Comparison of ENCODE assay signal across 16 cellular contexts in the genomic region with DNA sequence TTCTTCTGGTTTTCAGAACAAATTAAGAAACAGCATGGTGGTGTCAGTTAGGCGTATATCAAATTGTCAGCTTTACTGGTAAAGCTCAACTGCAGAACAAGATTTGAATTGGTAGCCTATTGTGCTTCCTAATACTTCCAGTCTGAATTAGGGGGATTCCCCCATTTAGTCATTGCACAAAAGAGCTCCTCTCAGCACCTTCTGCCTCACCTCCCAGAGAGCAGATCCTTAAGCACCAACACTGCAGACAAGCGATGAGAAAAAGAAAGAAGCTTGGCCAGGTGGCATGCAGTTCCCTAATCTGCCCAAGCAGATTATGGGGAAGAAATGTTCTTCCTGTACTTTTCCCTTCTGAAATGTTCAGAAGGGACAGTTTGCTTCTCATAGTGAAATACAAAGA. TPM values are rescaled to one million over a fixed set of nuclear protein-coding genes. Genes with fewer than 3 reads are reported as not detected.
A peak's percentile ranks its signal among the peaks of the same experiment; 100 is the strongest.
DNase-seq lines count a peak whose midpoint lies in the region; ATAC-seq and TF ChIP-seq lines count a peak whose summit lies in the region.
"Had no signal": no experiment of that assay in that cellular context is flagged by ENCODE, and none has a peak within 500 bp of the region (broad histone marks: within the 10 kb centered on the region; RNA-seq: fewer than 3 reads in every experiment).

No MANE protein-coding gene starts in this region.

- no peak for TF ChIP-seq CTCF in activated CD8-positive, alpha-beta T cell treated with anti-CD3 and anti-CD28 coated beads for 36 hours (IDR thresholded peaks at IDR 0.05)
- no peak for TF ChIP-seq CTCF in neural progenitor cell (IDR thresholded peaks at IDR 0.05)
- no peak for TF ChIP-seq CTCF in OCI-LY7 (conservative IDR thresholded peaks at IDR 0.05; ENCODE audit: low read length)
- TF ChIP-seq CTCF in heart right ventricle (IDR thresholded peaks at IDR 0.05), result no peak

- H3K27ac ChIP-seq in neural progenitor cell (peak overlapping the region; percentile 4), OCI-LY7 (ENCODE audit: low read depth, low read length, poor library complexity, severe bottlenecking) (no peak overlapping the region), heart right ventricle (no peak overlapping the region)

- H3K27me3 ChIP-seq in neural progenitor cell (no peaks in the 10 kb centered on the region), heart right ventricle (peaks cover 0 to 6% (median 0%) of the 10 kb centered on the region in 7 donors)

- H3F3A ChIP-seq in neural progenitor cell (ENCODE audit: low read depth), result peaks cover 17% of the 10 kb centered on the region

- no peak overlapping the region for H3K27ac Mint-ChIP-seq in activated CD8-positive, alpha-beta T cell treated with anti-CD3 and anti-CD28 coated beads for 36 hours
- no peak overlapping the region for H3K27ac Mint-ChIP-seq in activated CD8-positive, alpha-beta T cell treated with anti-CD3 and anti-CD28 coated beads, Interleukin-2, amount 10 ng/mL, durations not matched to agents 7 days and 5 days
- H3K27ac Mint-ChIP-seq in neural progenitor cell, result no peak overlapping the region
- H3K27ac Mint-ChIP-seq: activated CD4-positive, alpha-beta memory T cell treated with anti-CD3 and anti-CD28 coated beads for 36 hours; CD14-positive monocyte; effector memory CD8-positive, alpha-beta T cell; stimulated activated naive CD8-positive, alpha-beta T cell treated with anti-CD3 and anti-CD28 coated beads, Interleukin-15, Interleukin-2, amounts not matched to agents 100 ng/mL and 50 ng/mL, for 24 hours had no signal

- H3K79me2 ChIP-seq in neural progenitor cell (ENCODE audit: low read depth) (no peaks in the 10 kb centered on the region), OCI-LY7 (ENCODE audit: insufficient read depth, low read depth, low read length) (no peaks in the 10 kb centered on the region)

- H3K36me3 ChIP-seq in neural progenitor cell, result no peaks in the 10 kb centered on the region
- H3K36me3 ChIP-seq in OCI-LY7 (ENCODE audit: insufficient read depth, low read length), result peaks cover 5% of the 10 kb centered on the region; the same call in 1 of the 2 replicates
- peaks cover 0 to 23% (median 0%) of the 10 kb centered on the region in 9 donors for H3K36me3 ChIP-seq in heart right ventricle

- H2AFZ ChIP-seq in neural progenitor cell (replicated peaks) (no peak overlapping the region), OCI-LY7 (ENCODE audit: low read length) (no peak overlapping the region)

- no peaks in the 10 kb centered on the region for H3K27me3 Mint-ChIP-seq in activated CD8-positive, alpha-beta T cell treated with anti-CD3 and anti-CD28 coated beads for 36 hours
- H3K27me3 Mint-ChIP-seq in activated CD8-positive, alpha-beta T cell treated with anti-CD3 and anti-CD28 coated beads, Interleukin-2, amount 10 ng/mL, durations not matched to agents 7 days and 5 days (ENCODE audit: low read depth), result no peaks in the 10 kb centered on the region
- no peaks in the 10 kb centered on the region for H3K27me3 Mint-ChIP-seq in neural progenitor cell (ENCODE audit: insufficient read depth, low read depth)
- H3K27me3 Mint-ChIP-seq: activated CD4-positive, alpha-beta memory T cell treated with anti-CD3 and anti-CD28 coated beads for 36 hours; effector memory CD8-positive, alpha-beta T cell; stimulated activated naive CD8-positive, alpha-beta T cell treated with anti-CD3 and anti-CD28 coated beads, Interleukin-15, Interleukin-2, amounts not matched to agents 100 ng/mL and 50 ng/mL, for 24 hours had no signal

- no peak overlapping the region for H3K4me3 Mint-ChIP-seq in activated CD8-positive, alpha-beta T cell treated with anti-CD3 and anti-CD28 coated beads for 36 hours
- no peak overlapping the region for H3K4me3 Mint-ChIP-seq in activated CD8-positive, alpha-beta T cell treated with anti-CD3 and anti-CD28 coated beads, Interleukin-2, amount 10 ng/mL, durations not matched to agents 7 days and 5 days
- no peak overlapping the region for H3K4me3 Mint-ChIP-seq in neural progenitor cell
- H3K4me3 Mint-ChIP-seq: activated CD4-positive, alpha-beta memory T cell treated with anti-CD3 and anti-CD28 coated beads for 36 hours; CD14-positive monocyte; effector memory CD8-positive, alpha-beta T cell; stimulated activated naive CD8-positive, alpha-beta T cell treated with anti-CD3 and anti-CD28 coated beads, Interleukin-15, Interleukin-2, amounts not matched to agents 100 ng/mL and 50 ng/mL, for 24 hours had no signal

- no peak overlapping the region for H3K9ac ChIP-seq in neural progenitor cell

- H3K9me3 ChIP-seq in neural progenitor cell (ENCODE audit: low read depth) (no peaks in the 10 kb centered on the region), OCI-LY7 (ENCODE audit: low read length) (no peaks in the 10 kb centered on the region), heart right ventricle (no peaks in the 10 kb centered on the region)

- no peaks in the 10 kb centered on the region for H3K9me3 Mint-ChIP-seq in activated CD8-positive, alpha-beta T cell treated with anti-CD3 and anti-CD28 coated beads for 36 hours
- no peaks in the 10 kb centered on the region for H3K9me3 Mint-ChIP-seq in activated CD8-positive, alpha-beta T cell treated with anti-CD3 and anti-CD28 coated beads, Interleukin-2, amount 10 ng/mL, durations not matched to agents 7 days and 5 days (ENCODE audit: insufficient read depth)
- peaks cover 2% of the 10 kb centered on the region for H3K9me3 Mint-ChIP-seq in neural progenitor cell
- H3K9me3 Mint-ChIP-seq: activated CD4-positive, alpha-beta memory T cell treated with anti-CD3 and anti-CD28 coated beads for 36 hours; CD14-positive monocyte; effector memory CD8-positive, alpha-beta T cell; stimulated activated naive CD8-positive, alpha-beta T cell treated with anti-CD3 and anti-CD28 coated beads, Interleukin-15, Interleukin-2, amounts not matched to agents 100 ng/mL and 50 ng/mL, for 24 hours had no signal

- no peaks in the 10 kb centered on the region for H3K9me2 ChIP-seq in OCI-LY7 (ENCODE audit: insufficient read depth, low read length)

- intact Hi-C loops in activated CD8-positive, alpha-beta T cell treated with anti-CD3 and anti-CD28 coated beads for 36 hours (cut with micrococcal nuclease), result no loop called here
- intact Hi-C loops in OCI-LY7 (cut with micrococcal nuclease; ENCODE audit: unreplicated experiment), result no loop called here
- intact Hi-C loops in heart right ventricle (cut with DNase I), result loop anchor here in 3 of 10 donors (10.0 kb wide), 1 partner anchor 813 kb away; a partner anchor contains a TSS

- CTCF ChIA-PET in activated CD8-positive, alpha-beta T cell treated with anti-CD3 and anti-CD28 coated beads for 36 hours (lab: Charles Lee), result interaction anchor here (1.6 kb wide), 1 partner anchor 11 kb away, joined by 5 read pairs; no protein-coding TSS in a partner anchor
- CTCF ChIA-PET in activated CD8-positive, alpha-beta T cell treated with anti-CD3 and anti-CD28 coated beads, Interleukin-2, amount 10 ng/mL, durations not matched to agents 7 days and 5 days (lab: Charles Lee), result interaction anchor here (1.1 kb wide), 2 partner anchors 8 to 561 kb away, joined by 3 read pairs; no protein-coding TSS in a partner anchor
- CTCF ChIA-PET in OCI-LY7 (lab: Charles Lee; ENCODE audit: unreplicated experiment), result no interaction called here

- peak overlapping the region; percentile 32 for H3K4me2 ChIP-seq in neural progenitor cell
- H3K4me2 ChIP-seq in OCI-LY7 (ENCODE audit: low read length), result no peak overlapping the region

- H4K20me1 ChIP-seq in neural progenitor cell (ENCODE audit: low read depth) (no peaks in the 10 kb centered on the region), OCI-LY7 (ENCODE audit: insufficient read depth, low read length) (no peaks in the 10 kb centered on the region)

- no TSS peak for BruUV-seq in OCI-LY7 (replicated peaks; lab: Mats Ljungman, UMichigan)

- H3K4me3 ChIP-seq in neural progenitor cell (no peak overlapping the region), OCI-LY7 (ENCODE audit: low read depth, low read length, poor library complexity, severe bottlenecking) (no peak overlapping the region), heart right ventricle (no peak overlapping the region)

- DNase-seq in activated CD8-positive, alpha-beta T cell treated with anti-CD3 and anti-CD28 coated beads for 36 hours, result no peak
- DNase-seq in activated CD8-positive, alpha-beta T cell treated with anti-CD3 and anti-CD28 coated beads, Interleukin-2, amount 10 ng/mL, durations not matched to agents 7 days and 5 days, result no peak
- DNase-seq in neural progenitor cell (ENCODE audit: low spot score) (peak; percentile 43), OCI-LY7 (ENCODE audit: low spot score) (no peak), heart right ventricle (no peak), glomerular visceral epithelial cell (ENCODE audit: extremely low spot score) (no peak)
- DNase-seq: 8988T; activated CD4-positive, alpha-beta memory T cell treated with anti-CD3 and anti-CD28 coated beads for 36 hours; activated effector memory CD4-positive, alpha-beta T cell treated with anti-CD3 and anti-CD28 coated beads, Interleukin-2, amount 50 U/mL, for 16 hours; effector memory CD8-positive, alpha-beta T cell; NCI-H2171 treated with DMSO at 0.1 percent for 48 hours; nucleus accumbens had no signal

- H3K36me3 Mint-ChIP-seq in activated CD8-positive, alpha-beta T cell treated with anti-CD3 and anti-CD28 coated beads for 36 hours (ENCODE audit: low read depth), result peaks cover 16% of the 10 kb centered on the region
- H3K36me3 Mint-ChIP-seq in activated CD8-positive, alpha-beta T cell treated with anti-CD3 and anti-CD28 coated beads, Interleukin-2, amount 10 ng/mL, durations not matched to agents 7 days and 5 days (ENCODE audit: low read depth), result no peaks in the 10 kb centered on the region
- H3K36me3 Mint-ChIP-seq in neural progenitor cell, result peaks cover 28% of the 10 kb centered on the region
- H3K36me3 Mint-ChIP-seq: CD14-positive monocyte had no signal

- peaks cover 2% of the 10 kb centered on the region for H3K4me1 Mint-ChIP-seq in activated CD8-positive, alpha-beta T cell treated with anti-CD3 and anti-CD28 coated beads for 36 hours (ENCODE audit: low read depth)
- peaks cover 3% of the 10 kb centered on the region for H3K4me1 Mint-ChIP-seq in activated CD8-positive, alpha-beta T cell treated with anti-CD3 and anti-CD28 coated beads, Interleukin-2, amount 10 ng/mL, durations not matched to agents 7 days and 5 days (ENCODE audit: low read depth)
- no peaks in the 10 kb centered on the region for H3K4me1 Mint-ChIP-seq in neural progenitor cell
- H3K4me1 Mint-ChIP-seq: CD14-positive monocyte had no signal

- POLR2A ChIA-PET in activated CD8-positive, alpha-beta T cell treated with anti-CD3 and anti-CD28 coated beads for 36 hours (lab: Charles Lee), result no interaction called here
- POLR2A ChIA-PET in activated CD8-positive, alpha-beta T cell treated with anti-CD3 and anti-CD28 coated beads, Interleukin-2, amount 10 ng/mL, durations not matched to agents 7 days and 5 days (lab: Charles Lee), result no interaction called here
- POLR2A ChIA-PET in OCI-LY7 (lab: Charles Lee), result interaction anchor here (1.2 kb wide), 1 partner anchor 11 kb away, joined by 4 read pairs; no protein-coding TSS in a partner anchor

- H3K4me1 ChIP-seq in neural progenitor cell (peaks cover 12% of the 10 kb centered on the region), OCI-LY7 (ENCODE audit: insufficient read depth, low read length, poor library complexity, severe bottlenecking) (no peaks in the 10 kb centered on the region), heart right ventricle (no peaks in the 10 kb centered on the region)

- peak; percentile 49 for ATAC-seq in activated CD8-positive, alpha-beta T cell treated with anti-CD3 and anti-CD28 coated beads for 36 hours
- ATAC-seq in activated CD8-positive, alpha-beta T cell treated with anti-CD3 and anti-CD28 coated beads, Interleukin-2, amount 10 ng/mL, durations not matched to agents 7 days and 5 days, result no peak
- peak; percentile 78 for ATAC-seq in HG02588 (IDR thresholded peaks at IDR 0.05; ENCODE audit: unreplicated experiment)
- peak; percentile 76 for ATAC-seq in HG03378 (IDR thresholded peaks at IDR 0.05; ENCODE audit: unreplicated experiment)
- no peak for ATAC-seq in heart right ventricle
- ATAC-seq: effector memory CD8-positive, alpha-beta T cell had no signal

- 84 to 92% methylated on average over 2 of the region's 2 CpGs for WGBS in heart right ventricle, 2 donors

RNA-seq across cellular contexts. Expression of a gene that starts 9.2 kb away (rescaled TPM):
- total RNA-seq in activated CD8-positive, alpha-beta T cell treated with anti-CD3 and anti-CD28 coated beads for 36 hours, result 1 to 10 TPM; 8.3 to 8.4 TPM
- total RNA-seq in activated CD8-positive, alpha-beta T cell treated with anti-CD3 and anti-CD28 coated beads, Interleukin-2, amount 10 ng/mL, durations not matched to agents 7 days and 5 days, result 1 to 10 TPM; 6.7 to 7.0 TPM
- total RNA-seq in neural progenitor cell (ENCODE audit: low replicate concordance) (14.2 and 29.1 TPM in 2 replicates), OCI-LY7 (2022) (13.4 and 13.8 TPM in 2 replicates), heart right ventricle (10 to 100 TPM in 4 of 10 donors, 1 to 10 TPM in 6; 6.7 to 10.7 (median 9.7) TPM)
- total RNA-seq in OCI-LY7 (2014; rRNA removed; shearing (Covaris generic)), result 3.2 and 5.4 TPM in 2 replicates
- polyA plus RNA-seq in heart right ventricle, result 10 to 100 TPM in 1 of 2 donors, 1 to 10 TPM in 1; 1.8 to 15.2 TPM
- polyA plus RNA-seq: CD14-positive monocyte had no signal

Comparison
In these comparisons a context has a peak if more than half of its experiments do, and no peak if none do; other contexts are left out.
1. ATAC-seq: peak in activated CD8-positive, alpha-beta T cell treated with anti-CD3 and anti-CD28 coated beads for 36 hours (single experiment), HG02588 (single experiment) and HG03378 (single experiment); none in activated CD8-positive, alpha-beta T cell treated with anti-CD3 and anti-CD28 coated beads, Interleukin-2, amount 10 ng/mL, durations not matched to agents 7 days and 5 days (single experiment) and heart right ventricle (0 of 8).